35 cellular contexts compared by ENCODE assay signal in the genomic region with DNA sequence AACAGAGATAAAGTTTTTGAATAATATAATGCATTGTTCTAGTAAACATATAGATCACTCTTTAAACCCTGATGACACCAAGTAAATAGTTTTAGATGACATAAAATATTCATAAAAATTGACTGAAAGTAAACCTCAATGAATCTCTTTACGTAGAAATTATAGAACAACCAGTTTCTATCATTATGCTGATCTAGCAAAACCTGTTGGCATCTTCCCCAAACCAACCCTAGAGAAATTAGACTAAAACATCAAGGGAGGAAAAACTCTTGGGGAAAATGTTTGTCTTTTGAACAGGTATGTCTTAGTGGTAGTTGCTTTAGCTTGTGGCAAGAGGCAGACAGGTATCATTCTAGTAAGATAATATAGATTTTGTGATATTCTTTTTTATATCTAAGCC.
"Had no signal": no experiment of that assay in that cellular context is flagged by ENCODE, and none has a peak within 500 bp of the region (broad histone marks: within the 10 kb centered on the region; RNA-seq: fewer than 3 reads in every experiment).

No MANE protein-coding gene starts in this region.

- H3K27ac ChIP-seq: adrenal gland, body of pancreas, brain microvascular endothelial cell, breast epithelium, VCaP had no signal

- DNase-seq: activated B cell treated with CpG ODN at 0.5 μM for 24 hours; activated CD4-positive, alpha-beta memory T cell treated with anti-CD3 and anti-CD28 coated beads for 36 hours; activated CD4-positive, alpha-beta T cell treated with anti-CD3 and anti-CD28 coated beads for 4 hours; activated CD4-positive, alpha-beta T cell treated with anti-CD3 and anti-CD28 coated beads, Interleukin-2, amount 10 ng/mL, durations not matched to agents 24 days and 14 days; activated CD4-positive, alpha-beta T cell treated with anti-CD3 and anti-CD28 coated beads, Interleukin-2, amount 50 U/mL, for 1 hour; activated CD4-positive, alpha-beta T cell treated with anti-CD3 and anti-CD28 coated beads, Interleukin-2, amount 50 U/mL, for 4 hours; activated CD4-positive, CD25-positive, alpha-beta regulatory T cell treated with anti-CD3 and anti-CD28 coated beads, Interleukin-2, amount 50 U/mL, for 72 hours; activated CD8-positive, alpha-beta memory T cell treated with anti-CD3 and anti-CD28 coated beads, Interleukin-2, amount 50 U/mL, for 4 hours; activated CD8-positive, alpha-beta T cell treated with anti-CD3 and anti-CD28 coated beads for 36 hours; activated effector memory CD4-positive, alpha-beta T cell treated with Interleukin-2 at 50 U/mL for 16 hours; activated gamma-delta T cell; activated naive CD4-positive, alpha-beta T cell treated with anti-CD3 and anti-CD28 coated beads, Interleukin-2, amount 10 ng/mL, durations not matched to agents 7 days and 5 days; activated naive CD4-positive, alpha-beta T cell treated with Interleukin-2 at 50 U/mL for 16 hours; activated naive CD8-positive, alpha-beta T cell treated with anti-CD3 and anti-CD28 coated beads, Interleukin-2, amount 10 ng/mL, durations not matched to agents 7 days and 5 days; activated T-cell treated with anti-CD3 and anti-CD28 coated beads for 4 hours; activated T-cell treated with anti-CD3 and anti-CD28 coated beads, Interleukin-2, amount 50 U/mL, for 1 hour; activated T-cell treated with anti-CD3 and anti-CD28 coated beads, Interleukin-2, amount 50 U/mL, for 4 hours; activated T-cell treated with anti-CD3 and anti-CD28 coated beads, Interleukin-2, amount 50 U/mL, for 72 hours; adrenal gland; amniotic stem cell; aorta; body of pancreas; brain microvascular endothelial cell; central memory CD4-positive, alpha-beta T cell; T-helper 2 cell; T-helper 9 cell had no signal

- H3K27me3 ChIP-seq: adrenal gland, body of pancreas, brain microvascular endothelial cell, breast epithelium had no signal

- H3K9me3 ChIP-seq: adrenal gland, body of pancreas had no signal

- H3K36me3 ChIP-seq: adrenal gland, brain microvascular endothelial cell, breast epithelium had no signal

- FAIRE-seq: astrocyte, TTC549 had no signal

- H3K27ac Mint-ChIP-seq: activated B cell treated with CpG ODN at 0.5 μM for 24 hours; activated CD4-positive, alpha-beta memory T cell treated with anti-CD3 and anti-CD28 coated beads for 36 hours; activated CD4-positive, alpha-beta T cell treated with anti-CD3 and anti-CD28 coated beads, Interleukin-2, amount 10 ng/mL, durations not matched to agents 24 days and 14 days; activated CD8-positive, alpha-beta T cell treated with anti-CD3 and anti-CD28 coated beads for 36 hours; activated naive CD4-positive, alpha-beta T cell treated with anti-CD3 and anti-CD28 coated beads, Interleukin-2, amount 10 ng/mL, durations not matched to agents 7 days and 5 days; activated naive CD4-positive, alpha-beta T cell treated with anti-CD3 and anti-CD28 coated beads, Interleukin-2, amount 50 U/mL, for 24 hours; activated naive CD8-positive, alpha-beta T cell; activated naive CD8-positive, alpha-beta T cell treated with anti-CD3 and anti-CD28 coated beads, Interleukin-2, amount 10 ng/mL, durations not matched to agents 7 days and 5 days; activated T-cell treated with anti-CD3 and anti-CD28 coated beads, Interleukin-2, amount 50 U/mL, for 72 hours; activated T-helper 1 cell treated with anti-CD3 and anti-CD28 coated beads, Interleukin-12 subunit alpha, Interleukin-12 subunit beta, Interleukin-2, Interleukin-4 antibody, amounts not matched to agents 30 ng/mL and 10 ng/mL and 1 ng/mL, durations not matched to agents 14 hours and 24 hours and 36 hours; activated T-helper 2 cell treated with anti-CD3 and anti-CD28 coated beads, Interferon-gamma antibody, Interleukin-2, Interleukin-4, amounts not matched to agents 10 μg/mL and 5 μg/mL and 100 μg/mL, durations not matched to agents 14 hours and 24 hours and 36 hours; T-helper 2 cell treated with Interferon-gamma antibody and Interleukin-4, amounts not matched to agents 5 μg/mL and 100 μg/mL, for 36 hours had no signal

- H3K4me1 Mint-ChIP-seq: activated B cell treated with CpG ODN at 0.5 μM for 24 hours; activated CD4-positive, alpha-beta T cell treated with anti-CD3 and anti-CD28 coated beads, Interleukin-2, amount 10 ng/mL, durations not matched to agents 24 days and 14 days; activated naive CD4-positive, alpha-beta T cell treated with anti-CD3 and anti-CD28 coated beads, Interleukin-2, amount 10 ng/mL, durations not matched to agents 7 days and 5 days; activated naive CD4-positive, alpha-beta T cell treated with anti-CD3 and anti-CD28 coated beads, Interleukin-2, amount 50 U/mL, for 24 hours; activated naive CD8-positive, alpha-beta T cell treated with anti-CD3 and anti-CD28 coated beads, Interleukin-2, amount 10 ng/mL, durations not matched to agents 7 days and 5 days had no signal

- ATAC-seq: activated CD8-positive, alpha-beta T cell treated with anti-CD3 and anti-CD28 coated beads for 36 hours; activated T-cell treated with anti-CD3 and anti-CD28 coated beads, Interleukin-2, amount 50 U/mL, for 4 hours; activated T-cell treated with anti-CD3 and anti-CD28 coated beads, Interleukin-2, amount 50 U/mL, for 72 hours; body of pancreas had no signal

- H3K4me3 Mint-ChIP-seq: activated B cell treated with CpG ODN at 0.5 μM for 24 hours; activated CD4-positive, alpha-beta memory T cell treated with anti-CD3 and anti-CD28 coated beads for 36 hours; activated CD4-positive, alpha-beta T cell treated with anti-CD3 and anti-CD28 coated beads, Interleukin-2, amount 10 ng/mL, durations not matched to agents 24 days and 14 days; activated CD8-positive, alpha-beta T cell treated with anti-CD3 and anti-CD28 coated beads for 36 hours; activated naive CD4-positive, alpha-beta T cell treated with anti-CD3 and anti-CD28 coated beads, Interleukin-2, amount 10 ng/mL, durations not matched to agents 7 days and 5 days; activated naive CD4-positive, alpha-beta T cell treated with anti-CD3 and anti-CD28 coated beads, Interleukin-2, amount 50 U/mL, for 24 hours; activated naive CD8-positive, alpha-beta T cell; activated naive CD8-positive, alpha-beta T cell treated with anti-CD3 and anti-CD28 coated beads, Interleukin-2, amount 10 ng/mL, durations not matched to agents 7 days and 5 days; activated T-cell treated with anti-CD3 and anti-CD28 coated beads, Interleukin-2, amount 50 U/mL, for 4 hours; activated T-cell treated with anti-CD3 and anti-CD28 coated beads, Interleukin-2, amount 50 U/mL, for 72 hours; activated T-helper 1 cell treated with anti-CD3 and anti-CD28 coated beads, Interleukin-12 subunit alpha, Interleukin-12 subunit beta, Interleukin-2, Interleukin-4 antibody, amounts not matched to agents 30 ng/mL and 10 ng/mL and 1 ng/mL, durations not matched to agents 14 hours and 24 hours and 36 hours; T-helper 2 cell treated with Interferon-gamma antibody and Interleukin-4, amounts not matched to agents 5 μg/mL and 100 μg/mL, for 36 hours had no signal

- H3K4me3 ChIP-seq: adrenal gland, body of pancreas, breast epithelium had no signal

- H3K36me3 Mint-ChIP-seq: activated CD4-positive, alpha-beta memory T cell treated with anti-CD3 and anti-CD28 coated beads for 36 hours; activated naive CD4-positive, alpha-beta T cell treated with anti-CD3 and anti-CD28 coated beads, Interleukin-2, amount 10 ng/mL, durations not matched to agents 7 days and 5 days; activated naive CD4-positive, alpha-beta T cell treated with anti-CD3 and anti-CD28 coated beads, Interleukin-2, amount 50 U/mL, for 24 hours; activated naive CD8-positive, alpha-beta T cell; activated naive CD8-positive, alpha-beta T cell treated with anti-CD3 and anti-CD28 coated beads, Interleukin-2, amount 10 ng/mL, durations not matched to agents 7 days and 5 days had no signal

- H3K4me1 ChIP-seq: adrenal gland, body of pancreas, breast epithelium had no signal

- H3K27me3 Mint-ChIP-seq: activated B cell treated with CpG ODN at 0.5 μM for 24 hours; activated CD4-positive, alpha-beta memory T cell treated with anti-CD3 and anti-CD28 coated beads for 36 hours; activated CD4-positive, alpha-beta T cell treated with anti-CD3 and anti-CD28 coated beads, Interleukin-2, amount 10 ng/mL, durations not matched to agents 24 days and 14 days; activated CD8-positive, alpha-beta T cell treated with anti-CD3 and anti-CD28 coated beads for 36 hours; activated naive CD4-positive, alpha-beta T cell treated with anti-CD3 and anti-CD28 coated beads, Interleukin-2, amount 10 ng/mL, durations not matched to agents 7 days and 5 days; activated naive CD4-positive, alpha-beta T cell treated with anti-CD3 and anti-CD28 coated beads, Interleukin-2, amount 50 U/mL, for 24 hours; activated naive CD8-positive, alpha-beta T cell; activated naive CD8-positive, alpha-beta T cell treated with anti-CD3 and anti-CD28 coated beads, Interleukin-2, amount 10 ng/mL, durations not matched to agents 7 days and 5 days had no signal
